In the genomic region with DNA sequence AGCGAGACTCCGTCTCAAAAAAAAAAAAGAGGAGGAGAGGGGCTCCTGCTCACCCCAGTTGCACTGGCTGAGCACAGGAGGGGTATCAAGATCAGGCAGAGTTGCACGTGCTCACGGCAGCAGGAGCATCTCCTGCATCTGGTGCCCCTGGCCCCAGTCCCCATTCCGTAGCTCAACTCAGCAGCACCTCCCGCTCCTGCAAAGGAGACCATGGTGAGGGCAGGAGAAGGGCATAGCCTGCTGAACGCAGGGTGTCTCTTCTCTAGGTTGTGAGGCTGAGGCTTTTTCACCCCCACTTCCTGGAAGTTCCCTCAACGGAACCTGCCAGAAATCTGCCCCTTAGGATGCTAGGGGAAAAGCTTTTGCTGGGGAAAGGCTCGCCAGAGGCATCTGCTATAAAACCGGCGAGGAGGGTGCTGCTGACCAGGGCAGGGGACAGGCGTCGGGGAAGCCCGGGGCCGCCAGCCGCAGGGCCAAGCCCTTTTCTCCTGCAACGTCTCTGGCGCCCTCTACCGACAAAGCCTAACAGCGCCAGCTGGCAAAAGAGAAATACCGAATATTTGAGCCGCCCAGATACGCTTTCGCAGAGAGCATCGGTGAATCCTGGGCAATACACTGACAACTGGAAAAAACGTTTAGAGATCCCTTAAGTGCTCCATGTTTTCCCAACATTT, we compare ENCODE assay signal across 8 cellular contexts. TPM values are rescaled to one million over a fixed set of nuclear protein-coding genes. Genes with fewer than 3 reads are reported as not detected.
DNase-seq lines count a peak whose midpoint lies in the region; ATAC-seq and TF ChIP-seq lines count a peak whose summit lies in the region.

No MANE protein-coding gene starts in this region.

- peak overlapping the region; percentile 56 for H3K4me3 Mint-ChIP-seq in Calu3 (ENCODE audit: low read depth, unreplicated experiment)
- H3K4me3 Mint-ChIP-seq in T-helper 17 cell, result peak overlapping the region; percentile 82
- H3K4me3 Mint-ChIP-seq in progenitor cell of endocrine pancreas (ENCODE audit: low read depth), result peak overlapping the region; percentile 81
- peak overlapping the region; percentile 90 for H3K4me3 Mint-ChIP-seq in type B pancreatic cell

- intact Hi-C loops in Calu3 (cut with micrococcal nuclease; ENCODE audit: unreplicated experiment) (loop anchor here (2.0 kb wide), 1 partner anchor 89 kb away; no protein-coding TSS in a partner anchor), left ventricle myocardium inferior (cut with micrococcal nuclease) (no loop called here)

- peaks cover 14% of the 10 kb centered on the region for H3K4me1 ChIP-seq in left ventricle myocardium inferior

- no peaks in the 10 kb centered on the region for H3K27me3 ChIP-seq in left ventricle myocardium inferior (ENCODE audit: low read depth)

- H3K27me3 Mint-ChIP-seq in Calu3 (ENCODE audit: unreplicated experiment), result no peaks in the 10 kb centered on the region
- H3K27me3 Mint-ChIP-seq in T-helper 17 cell, result no peaks in the 10 kb centered on the region
- no peaks in the 10 kb centered on the region for H3K27me3 Mint-ChIP-seq in progenitor cell of endocrine pancreas
- no peaks in the 10 kb centered on the region for H3K27me3 Mint-ChIP-seq in type B pancreatic cell

- peak overlapping the region; percentile 87 for H3K27ac ChIP-seq in left ventricle myocardium inferior (replicated peaks)

- peak; percentile 54 for ATAC-seq in GM21825 (IDR thresholded peaks at IDR 0.05; ENCODE audit: unreplicated experiment)
- peak; percentile 64 for ATAC-seq in T-helper 17 cell

- TF ChIP-seq CTCF in Calu3 (IDR thresholded peaks at IDR 0.05; ENCODE audit: unreplicated experiment) (peak; percentile 88), left ventricle myocardium inferior (IDR thresholded peaks at IDR 0.05; ENCODE audit: borderline replicate concordance) (peak; percentile 99), progenitor cell of endocrine pancreas (IDR thresholded peaks at IDR 0.05; ENCODE audit: unreplicated experiment) (peak; percentile 98), type B pancreatic cell (conservative IDR thresholded peaks at IDR 0.05) (peak; percentile 99)

- H3K36me3 Mint-ChIP-seq in Calu3 (ENCODE audit: insufficient read depth, unreplicated experiment) (peaks cover 8% of the 10 kb centered on the region), T-helper 17 cell (ENCODE audit: low read depth) (no peaks in the 10 kb centered on the region), progenitor cell of endocrine pancreas (ENCODE audit: insufficient read depth) (no peaks in the 10 kb centered on the region), type B pancreatic cell (no peaks in the 10 kb centered on the region)

- H3K4me1 Mint-ChIP-seq in Calu3 (ENCODE audit: low read depth, unreplicated experiment), result no peaks in the 10 kb centered on the region
- peaks cover 2% of the 10 kb centered on the region for H3K4me1 Mint-ChIP-seq in T-helper 17 cell
- H3K4me1 Mint-ChIP-seq in progenitor cell of endocrine pancreas (ENCODE audit: low read depth), result peaks cover 3% of the 10 kb centered on the region
- H3K4me1 Mint-ChIP-seq in type B pancreatic cell (ENCODE audit: unreplicated experiment), result peaks cover 5% of the 10 kb centered on the region

- no TSS peak for BruUV-seq in Calu3 (replicated peaks; lab: Mats Ljungman, UMichigan)

- CTCF ChIA-PET in Calu3 (lab: Charles Lee), result interaction anchor here (0.6 to 1.9 kb wide), 4 partner anchors 79 to 297 kb away, joined by 3 to 7 read pairs (median 3); no protein-coding TSS in a partner anchor

- H3K9me3 Mint-ChIP-seq in Calu3 (ENCODE audit: low read depth, unreplicated experiment) (no peaks in the 10 kb centered on the region), progenitor cell of endocrine pancreas (ENCODE audit: low read depth) (no peaks in the 10 kb centered on the region), type B pancreatic cell (no peaks in the 10 kb centered on the region)

- H3K27ac Mint-ChIP-seq in Calu3 (ENCODE audit: unreplicated experiment), result no peak overlapping the region
- H3K27ac Mint-ChIP-seq in T-helper 17 cell, result peak overlapping the region; percentile 78
- H3K27ac Mint-ChIP-seq in progenitor cell of endocrine pancreas, result peak overlapping the region; percentile 94
- peak overlapping the region; percentile 92 for H3K27ac Mint-ChIP-seq in type B pancreatic cell

- H3K4me3 ChIP-seq in left ventricle myocardium inferior, result peak overlapping the region; percentile 93

- no peaks in the 10 kb centered on the region for H3K36me3 ChIP-seq in left ventricle myocardium inferior

- DNase-seq in Calu3 (peak; percentile 94), NCI-H1092 (lab: John Stamatoyannopoulos, UW) (peak; percentile 58), T-helper 17 cell (peak; percentile 75 to 88 (median 81)), amniotic stem cell (lab: John Stamatoyannopoulos, UW) (peak; percentile 71), left ventricle myocardium inferior (peak; percentile 87), progenitor cell of endocrine pancreas (ENCODE audit: low spot score, unreplicated experiment) (peak; percentile 87), type B pancreatic cell (ENCODE audit: extremely low spot score, unreplicated experiment) (peak; percentile 92)

- H3K9me3 ChIP-seq in T-helper 17 cell (ENCODE audit: control insufficient read depth, low read length, poor library complexity, severe bottlenecking) (no peaks in the 10 kb centered on the region), left ventricle myocardium inferior (replicated peaks) (no peaks in the 10 kb centered on the region)

RNA-seq across cellular contexts. Expression of gene PPP6R2, which starts 1.0 kb away (rescaled TPM):
- total RNA-seq in Calu3 (2022), result 47.1 and 50.0 TPM in 2 replicates
- total RNA-seq in T-helper 17 cell, result 10 to 100 TPM; 62.1 to 63.7 TPM
- 38.6 TPM for total RNA-seq in left ventricle myocardium inferior
- total RNA-seq in progenitor cell of endocrine pancreas, result 85.7 and 87.9 TPM in 2 replicates
- 56.4 and 62.8 TPM in 2 replicates for total RNA-seq in type B pancreatic cell (ENCODE audit: low replicate concordance)

RNA-seq across cellular contexts. Expression of gene DENND6B, which starts 15.3 kb away (rescaled TPM):
- total RNA-seq in Calu3 (2022) (13.2 and 19.0 TPM in 2 replicates), T-helper 17 cell (1 to 10 TPM; 1.8 to 2.2 TPM), left ventricle myocardium inferior (1.2 TPM), progenitor cell of endocrine pancreas (35.1 and 36.4 TPM in 2 replicates), type B pancreatic cell (ENCODE audit: low replicate concordance) (22.1 and 25.6 TPM in 2 replicates)

RNA-seq across cellular contexts. Expression of gene PLXNB2, which starts 34.7 kb away (rescaled TPM):
- 298 and 337 TPM in 2 replicates for total RNA-seq in Calu3 (2022)
- total RNA-seq in T-helper 17 cell, result 1 to 10 TPM; 3.0 to 7.6 TPM
- total RNA-seq in left ventricle myocardium inferior, result 50.2 TPM
- total RNA-seq in progenitor cell of endocrine pancreas, result 178 and 182 TPM in 2 replicates
- total RNA-seq in type B pancreatic cell (ENCODE audit: low replicate concordance), result 352 and 500 TPM in 2 replicates

Comparison
In these comparisons a context has a peak if more than half of its experiments do, and no peak if none do; other contexts are left out.
1. Peak in every context shown above with its lines: DNase-seq, ATAC-seq, H3K4me3 ChIP-seq and H3K27ac ChIP-seq.